In genomic region chr14:24117179-24117578, GRCh38 we compare ENCODE assay signal across 16 cellular contexts. TPM values are rescaled to one million over a fixed set of nuclear protein-coding genes. Genes with fewer than 3 reads are reported as not detected.
"Had no signal": no experiment of that assay in that cellular context is flagged by ENCODE, and none has a peak within 500 bp of the region (broad histone marks: within the 10 kb centered on the region; RNA-seq: fewer than 3 reads in every experiment).

No MANE protein-coding gene starts in this region.

- H3K27me3 Mint-ChIP-seq: activated CD8-positive, alpha-beta T cell treated with anti-CD3 and anti-CD28 coated beads for 36 hours; activated naive CD8-positive, alpha-beta T cell; activated T-cell treated with anti-CD3 and anti-CD28 coated beads, Interleukin-2, amount 50 U/mL, for 24 hours; stimulated activated naive CD8-positive, alpha-beta T cell treated with anti-CD3 and anti-CD28 coated beads, Interleukin-15, Interleukin-2, amounts not matched to agents 100 ng/mL and 50 ng/mL, for 24 hours had no signal

- H3K9me3 ChIP-seq: lower lobe of right lung, tibial nerve, vagina had no signal

- ATAC-seq: activated CD8-positive, alpha-beta T cell treated with anti-CD3 and anti-CD28 coated beads for 36 hours; left cardiac atrium; lower lobe of right lung; naive thymus-derived CD8-positive, alpha-beta T cell had no signal

- H3K27ac ChIP-seq: cardiac muscle cell, lower lobe of right lung, tibial nerve, vagina had no signal

- H3K27ac Mint-ChIP-seq: stimulated activated naive CD8-positive, alpha-beta T cell treated with anti-CD3 and anti-CD28 coated beads, Interleukin-15, Interleukin-2, amounts not matched to agents 100 ng/mL and 50 ng/mL, for 24 hours had no signal

- H3K9me3 Mint-ChIP-seq: activated CD8-positive, alpha-beta T cell treated with anti-CD3 and anti-CD28 coated beads for 36 hours; activated T-cell treated with anti-CD3 and anti-CD28 coated beads, Interleukin-2, amount 50 U/mL, for 24 hours; stimulated activated naive CD8-positive, alpha-beta T cell treated with anti-CD3 and anti-CD28 coated beads, Interleukin-15, Interleukin-2, amounts not matched to agents 100 ng/mL and 50 ng/mL, for 24 hours had no signal

- H3K27me3 ChIP-seq: cardiac muscle cell, tibial nerve, vagina had no signal

- DNase-seq: activated CD4-positive, alpha-beta T cell treated with anti-CD3 and anti-CD28 coated beads for 48 hours; activated CD4-positive, CD25-positive, alpha-beta regulatory T cell; activated CD8-positive, alpha-beta T cell treated with anti-CD3 and anti-CD28 coated beads for 36 hours; activated effector memory CD4-positive, alpha-beta T cell treated with Interleukin-2 at 50 U/mL for 16 hours; activated T-cell treated with anti-CD3 and anti-CD28 coated beads, Interleukin-2, amount 50 U/mL, for 24 hours; left cardiac atrium; lower lobe of right lung; naive thymus-derived CD8-positive, alpha-beta T cell; nucleus accumbens; stimulated activated CD4-positive, alpha-beta T cell treated with anti-CD3 and anti-CD28 coated beads, Interleukin-2, amount 100 ng/mL, for 24 hours had no signal

- H3K4me3 ChIP-seq: tibial nerve, vagina had no signal

RNA-seq across cellular contexts. Expression of gene FITM1, which starts 13.3 kb away (rescaled TPM):
- total RNA-seq: fibroblast of villous mesenchyme, vagina had no signal
